In the genomic region with DNA sequence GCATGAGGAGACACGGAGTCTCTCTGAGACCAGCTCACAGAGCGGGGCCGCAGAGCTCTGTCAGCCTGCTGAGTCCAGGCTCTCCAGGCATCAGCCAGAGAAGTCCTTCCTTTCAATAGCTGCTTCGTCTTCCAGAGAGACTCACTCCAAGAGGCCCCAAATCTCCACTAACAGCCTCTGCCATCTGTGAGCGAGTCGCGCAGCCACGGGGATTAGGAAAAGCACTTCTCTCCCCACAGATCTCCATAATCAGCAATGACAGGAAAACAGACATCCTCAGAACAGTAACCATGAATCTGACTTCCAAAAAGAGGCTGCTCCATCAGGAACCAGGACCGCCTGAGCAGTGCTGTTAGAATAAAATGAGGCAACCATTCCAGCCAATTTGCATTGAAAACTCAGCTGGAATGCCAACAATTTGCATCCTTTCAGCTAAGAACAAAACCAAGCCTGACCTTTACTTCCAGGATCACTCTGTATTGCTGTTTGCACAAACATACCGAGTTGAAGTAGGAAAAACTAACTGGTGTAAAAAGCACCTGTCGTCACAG, we compare ENCODE assay signal across 18 cellular contexts.
DNase-seq lines count a peak whose midpoint lies in the region.
"Had no signal": no experiment of that assay in that cellular context is flagged by ENCODE, and none has a peak within 500 bp of the region (broad histone marks: within the 10 kb centered on the region; RNA-seq: fewer than 3 reads in every experiment).

No MANE protein-coding gene starts in this region.

- no peak overlapping the region for H3K14ac ChIP-seq in neuronal stem cell (ENCODE audit: low read length)

- H2BK15ac ChIP-seq in neuronal stem cell (ENCODE audit: low read length), result no peak overlapping the region

- no peak overlapping the region for H4K8ac ChIP-seq in neuronal stem cell (ENCODE audit: low read depth, low read length)

- H3K23ac ChIP-seq in neuronal stem cell (ENCODE audit: low read depth, low read length, poor library complexity), result no peak overlapping the region

- no peak overlapping the region for H2BK120ac ChIP-seq in neuronal stem cell (ENCODE audit: low read depth, low read length)

- no peak overlapping the region for H3K18ac ChIP-seq in neuronal stem cell (ENCODE audit: low read length)

- H2AFZ ChIP-seq in neuronal stem cell (ENCODE audit: low read length), result peak overlapping the region; percentile 39

- H2BK5ac ChIP-seq in neuronal stem cell (ENCODE audit: low read length), result peak overlapping the region; percentile 75

- peaks cover 3% of the 10 kb centered on the region for H3K79me1 ChIP-seq in neuronal stem cell (ENCODE audit: low read depth, low read length)

- no peak overlapping the region for H4K91ac ChIP-seq in neuronal stem cell (ENCODE audit: low read depth, low read length, poor library complexity)

- H3K27me3 ChIP-seq in neuronal stem cell (ENCODE audit: control insufficient read depth in 3 of 3, insufficient read depth in 3 of 3, low read depth in 1 of 3, low read length in 3 of 3), result no peaks in the 10 kb centered on the region
- H3K27me3 ChIP-seq: uterus had no signal

- no peak overlapping the region for H2AK5ac ChIP-seq in neuronal stem cell (ENCODE audit: low read depth, low read length)

- no peak overlapping the region for H3K4me3 ChIP-seq in neuronal stem cell (ENCODE audit: low read length in 2 of 2)
- H3K4me3 ChIP-seq: A549, uterus had no signal

- peak overlapping the region; percentile 97 for H3K27ac ChIP-seq in neuronal stem cell (replicated peaks; ENCODE audit: low read length)
- H3K27ac ChIP-seq: A549, uterus had no signal

- peaks cover 19 to 28% of the 10 kb centered on the region in 2 donors for H3K4me1 ChIP-seq in neuronal stem cell (ENCODE audit: control insufficient read depth in 2 of 2, insufficient read depth in 1 of 2, low read depth in 1 of 2, low read length in 2 of 2)
- H3K4me1 ChIP-seq: uterus had no signal

- peak overlapping the region; percentile 66 for H3K4me2 ChIP-seq in neuronal stem cell (ENCODE audit: insufficient read depth, low read length, poor library complexity, severe bottlenecking)

- DNase-seq in NCI-H748 (lab: John Stamatoyannopoulos, UW; ENCODE audit: unreplicated experiment) (peak; percentile 15), NCI-H748 treated with DMSO at 0.1 percent for 48 hours (lab: John Stamatoyannopoulos, UW) (no peak), NCI-H82 treated with DMSO at 0.1 percent for 48 hours (lab: John Stamatoyannopoulos, UW; ENCODE audit: unreplicated experiment) (peak; percentile 58), fibroblast of gingiva (ENCODE audit: low read depth) (peak; percentile 21), neuronal stem cell (ENCODE audit: low spot score) (peak; percentile 88), HUDEP-2 (lab: John Stamatoyannopoulos, UW; ENCODE audit: unreplicated experiment in 76 of 76) (no peak), SW480 (ENCODE audit: low spot score) (no peak), T-helper 2 cell (no peak)
- DNase-seq: activated CD4-positive, alpha-beta memory T cell treated with anti-CD3 and anti-CD28 coated beads, Interleukin-2, amount 10 ng/mL, durations not matched to agents 7 days and 5 days; amygdala; CD4-positive, alpha-beta memory T cell; GDM1; immature natural killer cell; NCI-H1105; stimulated activated CD4-positive, alpha-beta T cell treated with anti-CD3 and anti-CD28 coated beads, Interleukin-12 subunit alpha, Interleukin-12 subunit beta, amount 100 ng/mL, for 4 hours; stimulated activated naive CD8-positive, alpha-beta T cell treated with anti-CD3 and anti-CD28 coated beads, Interleukin-15, amount 100 ng/mL, for 72 hours; uterus had no signal

- no peaks in the 10 kb centered on the region for H3K36me3 ChIP-seq in neuronal stem cell (replicated peaks in 1 of 2; ENCODE audit: control insufficient read depth in 2 of 2, insufficient read depth in 2 of 2, low read length in 2 of 2)
- H3K36me3 ChIP-seq: uterus had no signal

- no peak overlapping the region for H3K9ac ChIP-seq in neuronal stem cell (ENCODE audit: low read depth, low read length, poor library complexity)

- peaks cover 5 to 6% of the 10 kb centered on the region in 2 donors for H3K9me3 ChIP-seq in neuronal stem cell (replicated peaks in 1 of 2; ENCODE audit: control insufficient read depth in 2 of 2, insufficient read depth in 1 of 2, low read depth in 1 of 2, low read length in 2 of 2)
- H3K9me3 ChIP-seq: uterus had no signal

- H2BK12ac ChIP-seq in neuronal stem cell (ENCODE audit: low read length), result no peak overlapping the region

- WGBS in neuronal stem cell (ENCODE audit: extremely low coverage in 2 of 2, insufficient read length in 2 of 2, insufficient replicate concordance in 1 of 2), 2 donors, result no CpG with 5 or more reads among the region's 11 CpGs

- no peak overlapping the region for H3K4ac ChIP-seq in neuronal stem cell (ENCODE audit: low read length)

Comparison
In these comparisons a context has a peak if more than half of its experiments do, and no peak if none do; other contexts are left out.
1. DNase-seq: peak in NCI-H748 (single experiment), NCI-H82 treated with DMSO at 0.1 percent for 48 hours (single experiment), fibroblast of gingiva (single experiment) and neuronal stem cell (single experiment); none in NCI-H748 treated with DMSO at 0.1 percent for 48 hours (single experiment), HUDEP-2 (0 of 76), SW480 (single experiment) and T-helper 2 cell (0 of 5).